8 cellular contexts compared by ENCODE assay signal in the genomic region with DNA sequence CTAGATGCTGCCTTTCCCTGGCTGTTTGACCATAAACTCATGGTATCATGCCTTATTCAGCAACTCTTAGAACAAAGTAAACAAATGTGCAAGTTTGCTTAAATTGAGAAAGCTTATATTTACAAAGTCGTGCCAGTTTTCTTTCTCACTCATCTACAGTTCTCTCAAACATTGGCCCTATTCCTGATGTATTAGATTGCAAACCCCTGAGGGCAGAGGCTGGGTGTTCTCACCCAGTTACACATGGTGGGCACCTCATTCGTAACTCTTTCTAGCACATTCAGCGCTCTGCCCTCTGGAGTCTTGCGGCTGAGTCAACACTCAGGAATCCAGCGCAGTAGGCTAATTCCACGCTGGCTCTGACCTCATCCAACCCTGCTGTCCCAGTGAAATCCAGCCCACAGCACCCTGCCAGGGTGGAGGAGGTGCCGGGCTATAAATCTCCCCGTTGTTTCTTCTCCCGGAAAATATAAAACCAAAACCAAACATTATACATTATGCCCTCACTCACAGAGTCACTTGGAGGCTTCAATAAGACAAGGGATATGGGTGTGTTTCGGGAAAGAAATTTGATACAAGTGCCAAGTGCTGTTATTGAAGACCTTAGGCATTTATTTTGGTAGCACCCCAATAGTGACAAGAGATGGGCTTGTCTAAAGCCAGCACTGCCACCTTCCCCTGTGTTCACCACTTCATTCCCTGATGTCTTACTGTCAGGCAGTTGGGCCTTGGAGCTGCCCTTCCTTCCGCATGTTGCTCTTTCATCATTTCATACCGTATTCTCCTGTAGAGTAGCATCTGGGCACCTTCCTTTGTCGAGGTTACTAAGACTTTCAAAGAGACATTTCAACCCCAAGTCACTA.
DNase-seq lines count a peak whose midpoint lies in the region; ATAC-seq and TF ChIP-seq lines count a peak whose summit lies in the region.

No MANE protein-coding gene starts in this region.

- no peaks in the 10 kb centered on the region for H3K36me3 Mint-ChIP-seq in H9 (ENCODE audit: insufficient read depth in 1 of 3, low read depth in 3 of 3)

- no peak overlapping the region for H4K91ac ChIP-seq in H9 (ENCODE audit: insufficient read length, low read depth, low read length)

- no peak overlapping the region for H2BK15ac ChIP-seq in H9 (ENCODE audit: low read depth, low read length)

- H3K27me3 Mint-ChIP-seq in H9 (ENCODE audit: low read depth), result peaks cover 3% of the 10 kb centered on the region; the same call in 1 of the 2 replicates

- H2AFZ ChIP-seq in H9 (ENCODE audit: low read length), result no peak overlapping the region

- no peak overlapping the region for H3K9ac ChIP-seq in H9 (ENCODE audit: extremely low read depth, insufficient read length, low read length)

- H2BK5ac ChIP-seq in H9 (ENCODE audit: insufficient read length, low read length), result no peak overlapping the region

- DNase-seq in H9, result peak; percentile 56
- peak; percentile 89 for DNase-seq in T1000 (lab: John Stamatoyannopoulos, UW)
- DNase-seq in hepatic stellate cell (ENCODE audit: low spot score), result peak; percentile 82
- DNase-seq in smooth muscle cell of the brain vasculature (ENCODE audit: low read depth, low spot score), result peak; percentile 95
- DNase-seq in Kasumi-1 (lab: John Stamatoyannopoulos, UW), result no peak

- no peaks in the 10 kb centered on the region for H4K20me1 ChIP-seq in H9 (ENCODE audit: control insufficient read depth, insufficient read depth, insufficient read length)

- H3K4me1 ChIP-seq in H9 (ENCODE audit: insufficient read depth, low read length), result no peaks in the 10 kb centered on the region; the same call in 1 of the 2 replicates

- no peak overlapping the region for H4K5ac ChIP-seq in H9 (ENCODE audit: insufficient read length, low read depth, low read length)

- H3K9me3 Mint-ChIP-seq in H9, result no peaks in the 10 kb centered on the region

- H3K23ac ChIP-seq in H9 (ENCODE audit: insufficient read length, low read depth, low read length), result no peak overlapping the region

- H3T11ph ChIP-seq in H9 (ENCODE audit: low read length), result no peak overlapping the region

- H3K4ac ChIP-seq in H9 (ENCODE audit: low read depth, low read length), result no peak overlapping the region

- no peaks in the 10 kb centered on the region for H3K27me3 ChIP-seq in H9 (ENCODE audit: insufficient read depth, low read length)

- TF ChIP-seq CTCF in H9 (conservative IDR thresholded peaks at IDR 0.05), result no peak

- no peak overlapping the region for H4K8ac ChIP-seq in H9 (replicated peaks; ENCODE audit: insufficient read length, low read depth, low read length)

- H3K27ac Mint-ChIP-seq in H9, result peak overlapping the region in 1 of 3 experiments; percentile 3; a peak in 1 of 7 replicates

- no peak overlapping the region for H3K18ac ChIP-seq in H9 (ENCODE audit: insufficient read length, low read depth, low read length)

- no peak overlapping the region for H3K4me3 Mint-ChIP-seq in H9

- H3K23me2 ChIP-seq in H9 (ENCODE audit: insufficient read length, low read depth, low read length, poor library complexity, severe bottlenecking), result no peaks in the 10 kb centered on the region

- H3K79me2 ChIP-seq in H9 (ENCODE audit: insufficient read depth, low read length), result no peaks in the 10 kb centered on the region

- no peak overlapping the region for H2BK120ac ChIP-seq in H9 (ENCODE audit: low read depth, low read length, poor library complexity, severe bottlenecking)

- no CpG with 5 or more reads among the region's 13 CpGs for WGBS in H9 (ENCODE audit: extremely low coverage, insufficient read length, low lambda C conversion rate)

- H2AK5ac ChIP-seq in H9 (ENCODE audit: insufficient read length, low read length), result no peak overlapping the region

- ATAC-seq in HG02870 (IDR thresholded peaks at IDR 0.05; ENCODE audit: unreplicated experiment) (no peak), GM19035 (IDR thresholded peaks at IDR 0.05; ENCODE audit: unreplicated experiment) (no peak), GM19467 (IDR thresholded peaks at IDR 0.05; ENCODE audit: unreplicated experiment) (no peak)

- no peak overlapping the region for H3K56ac ChIP-seq in H9 (ENCODE audit: insufficient read length, low read depth, low read length)

- no peaks in the 10 kb centered on the region for H3K79me1 ChIP-seq in H9 (ENCODE audit: insufficient read depth, low read depth, low read length, poor library complexity, severe bottlenecking)

- peaks cover 25 to 26% of the 10 kb centered on the region in 2 experiments for H3K4me1 Mint-ChIP-seq in H9

- H2BK12ac ChIP-seq in H9 (ENCODE audit: insufficient read length, low read depth, low read length), result no peak overlapping the region

- H3K4me2 ChIP-seq in H9 (ENCODE audit: insufficient read depth, insufficient read length, low read length), result no peak overlapping the region

- no peak overlapping the region for H3K14ac ChIP-seq in H9 (ENCODE audit: insufficient read depth, low read length)

- no peak overlapping the region for H2BK20ac ChIP-seq in H9 (ENCODE audit: low read depth, low read length, poor library complexity, severe bottlenecking)

- H3K27ac ChIP-seq in H9 (ENCODE audit: insufficient read length, low read depth, low read length), result no peak overlapping the region

- H3K9me3 ChIP-seq in H9 (ENCODE audit: control insufficient read depth, low read depth, low read length), result no peaks in the 10 kb centered on the region

Comparison
In these comparisons a context has a peak if more than half of its experiments do, and no peak if none do; other contexts are left out.
1. DNase-seq: peak in H9 (single experiment), T1000 (single experiment), hepatic stellate cell (single experiment) and smooth muscle cell of the brain vasculature (single experiment); none in Kasumi-1 (0 of 2).